ENCODE assay signal across 8 cellular contexts in the genomic region with DNA sequence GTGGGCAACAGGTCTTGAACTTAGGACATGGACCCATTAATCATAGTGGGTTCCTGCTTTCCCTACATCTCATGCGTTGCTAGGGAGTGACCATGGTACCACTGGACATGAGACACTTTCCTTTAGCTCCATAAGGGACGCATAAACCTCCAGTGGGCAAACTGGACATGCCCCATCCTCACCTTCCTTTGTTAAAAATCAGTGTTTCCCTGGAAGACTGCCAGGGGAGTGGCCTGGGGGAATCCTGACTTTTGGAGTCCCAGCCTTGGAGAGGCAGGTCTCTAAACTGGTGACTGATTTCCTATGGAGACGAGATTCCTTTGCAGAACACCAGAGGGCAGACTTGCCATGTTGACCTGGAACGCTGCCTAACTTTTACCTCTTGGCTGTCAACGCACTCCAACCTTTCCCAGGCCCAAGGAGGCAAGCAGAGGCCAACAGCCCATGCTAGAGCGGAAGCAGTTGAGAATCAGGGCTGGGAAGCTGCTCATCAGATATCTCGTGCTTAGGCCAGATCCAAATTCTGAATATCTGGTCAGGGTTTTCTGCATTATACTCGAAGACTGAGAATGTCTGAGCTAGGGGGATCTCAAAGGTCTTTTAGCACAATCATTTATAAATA. TPM values are rescaled to one million over a fixed set of nuclear protein-coding genes. Genes with fewer than 3 reads are reported as not detected.
DNase-seq lines count a peak whose midpoint lies in the region; ATAC-seq lines count a peak whose summit lies in the region.

No MANE protein-coding gene starts in this region.

- H3K4me1 Mint-ChIP-seq in memory B cell = peaks cover 14% of the 10 kb centered on the region
- peaks cover 16% of the 10 kb centered on the region for H3K4me1 Mint-ChIP-seq in stimulated activated memory B cell treated with anti-CD40 and anti-IgM and Interleukin-4, amounts not matched to agents 10 μg/mL and 1 μg/mL and 100 μg/mL, for 72 hours

- no peaks in the 10 kb centered on the region for H3K36me3 Mint-ChIP-seq in memory B cell
- no peaks in the 10 kb centered on the region for H3K36me3 Mint-ChIP-seq in stimulated activated memory B cell treated with anti-CD40 and anti-IgM and Interleukin-4, amounts not matched to agents 10 μg/mL and 1 μg/mL and 100 μg/mL, for 72 hours

- DNase-seq in EH (ENCODE audit: low read depth) (peak; percentile 72), NCI-H460 (ENCODE audit: extremely low read depth, low read depth) (peak; percentile 63), memory B cell (ENCODE audit: low spot score in 2 of 2) (peak; percentile 66 to 68)
- DNase-seq in activated CD4-positive, alpha-beta T cell treated with anti-CD3 and anti-CD28 coated beads, Interleukin-2, amount 50 U/mL, for 1 hour = peak; percentile 43
- DNase-seq in effector CD4-positive, alpha-beta T cell = peak; percentile 40

- peak; percentile 45 for ATAC-seq in HG02610 (IDR thresholded peaks at IDR 0.05; ENCODE audit: unreplicated experiment)
- peak; percentile 86 for ATAC-seq in memory B cell (ENCODE audit: low read depth)
- peak; percentile 42 for ATAC-seq in stimulated activated memory B cell treated with anti-CD40 and anti-IgM and Interleukin-4, amounts not matched to agents 10 μg/mL and 1 μg/mL and 100 μg/mL, for 72 hours
- no peak for ATAC-seq in HG02759 (IDR thresholded peaks at IDR 0.05; ENCODE audit: unreplicated experiment)

- H3K27me3 Mint-ChIP-seq in memory B cell = peaks cover 5% of the 10 kb centered on the region
- peaks cover 9% of the 10 kb centered on the region for H3K27me3 Mint-ChIP-seq in stimulated activated memory B cell treated with anti-CD40 and anti-IgM and Interleukin-4, amounts not matched to agents 10 μg/mL and 1 μg/mL and 100 μg/mL, for 72 hours

- no peaks in the 10 kb centered on the region for H3K9me3 Mint-ChIP-seq in memory B cell
- no peaks in the 10 kb centered on the region for H3K9me3 Mint-ChIP-seq in stimulated activated memory B cell treated with anti-CD40 and anti-IgM and Interleukin-4, amounts not matched to agents 10 μg/mL and 1 μg/mL and 100 μg/mL, for 72 hours

- H3K27ac Mint-ChIP-seq in memory B cell = no peak overlapping the region
- peak overlapping the region; percentile 26 for H3K27ac Mint-ChIP-seq in stimulated activated memory B cell treated with anti-CD40 and anti-IgM and Interleukin-4, amounts not matched to agents 10 μg/mL and 1 μg/mL and 100 μg/mL, for 72 hours

- no peak overlapping the region for H3K4me3 Mint-ChIP-seq in memory B cell
- no peak overlapping the region for H3K4me3 Mint-ChIP-seq in stimulated activated memory B cell treated with anti-CD40 and anti-IgM and Interleukin-4, amounts not matched to agents 10 μg/mL and 1 μg/mL and 100 μg/mL, for 72 hours

RNA-seq across cellular contexts. Expression of a gene that starts 2.6 kb away (rescaled TPM):
- total RNA-seq in NCI-H460 (2014; rRNA removed; shearing (Covaris generic)) = not detected in 2 replicates
- polyA plus RNA-seq in NCI-H460 (2014; cell fraction: nucleus; rRNA removed) = not detected in 2 replicates

RNA-seq across cellular contexts. Expression of a gene that starts 36.4 kb away (rescaled TPM):
- 7.6 and 8.6 TPM in 2 replicates for total RNA-seq in NCI-H460 (2014; rRNA removed; shearing (Covaris generic))
- 5.8 and 7.1 TPM in 2 replicates for polyA plus RNA-seq in NCI-H460 (2014; cell fraction: nucleus; rRNA removed)
